ENCODE assay signal across 8 cellular contexts in the genomic region with DNA sequence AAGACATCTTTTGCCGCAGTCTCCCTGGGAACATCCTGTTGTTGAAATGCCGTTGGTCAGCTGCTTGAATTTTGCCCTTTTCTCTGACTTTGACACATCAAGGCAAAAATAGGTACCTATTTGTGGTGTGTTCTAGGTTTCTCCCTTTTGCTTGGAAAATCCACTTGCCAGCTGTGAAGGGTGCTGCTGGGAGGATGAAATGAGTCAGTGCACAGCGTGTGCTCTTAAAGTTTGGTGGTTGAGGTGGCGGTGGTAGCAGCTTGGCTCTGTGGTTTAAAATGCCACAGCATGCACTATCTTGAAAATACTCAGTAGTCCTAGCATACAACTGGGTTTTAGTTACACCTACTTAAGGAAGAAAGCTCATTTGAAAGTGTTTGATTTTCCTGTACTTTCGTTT.
DNase-seq lines count a peak whose midpoint lies in the region; ATAC-seq, FAIRE-seq and TF ChIP-seq lines count a peak whose summit lies in the region.

No MANE protein-coding gene starts in this region.

- no peak overlapping the region for H4K91ac ChIP-seq in mesenchymal stem cell (ENCODE audit: low read length)

- H2BK5ac ChIP-seq in mesenchymal stem cell (ENCODE audit: low read depth, low read length, poor library complexity, severe bottlenecking) = no peak overlapping the region

- no peak for TF ChIP-seq POLR2A in K562 (conservative IDR thresholded peaks at IDR 0.05)

- H3K27ac Mint-ChIP-seq in HFFc6 = peak overlapping the region; percentile 73

- H3K27me3 Mint-ChIP-seq in HFFc6 (ENCODE audit: insufficient read depth) = no peaks in the 10 kb centered on the region; the same call in 1 of the 2 replicates

- no peak overlapping the region for H3K23ac ChIP-seq in mesenchymal stem cell (ENCODE audit: low read length in 2 of 2)

- H4K20me1 ChIP-seq in K562 (replicated peaks; ENCODE audit: control insufficient read depth, insufficient read depth, low read length) = no peaks in the 10 kb centered on the region

- H3K9me1 ChIP-seq in K562 (ENCODE audit: control insufficient read depth, insufficient read depth, low read length) = no peaks in the 10 kb centered on the region

- no peak overlapping the region for H3K18ac ChIP-seq in mesenchymal stem cell (ENCODE audit: low read depth in 1 of 2, low read length in 2 of 2)

- H3K27me3 ChIP-seq in K562 (ENCODE audit: control insufficient read depth in 2 of 2, insufficient read depth in 2 of 2, low read length in 2 of 2) (no peaks in the 10 kb centered on the region), mesenchymal stem cell (ENCODE audit: control insufficient read depth in 1 of 2, insufficient read depth in 1 of 2, low read length in 2 of 2) (no peaks in the 10 kb centered on the region), colonic mucosa (no peaks in the 10 kb centered on the region)

- no peak overlapping the region for H3K4ac ChIP-seq in mesenchymal stem cell (ENCODE audit: low read depth in 1 of 2, low read length in 2 of 2)

- H2BK120ac ChIP-seq in mesenchymal stem cell (ENCODE audit: low read depth, low read length) = no peak overlapping the region

- no peak overlapping the region for H3K4me3 ChIP-seq in K562
- H3K4me3 ChIP-seq in mesenchymal stem cell (ENCODE audit: insufficient read depth in 1 of 2, low read depth in 1 of 2, low read length in 2 of 2) = no peak overlapping the region
- no peak overlapping the region for H3K4me3 ChIP-seq in colonic mucosa

- no peak overlapping the region for H2AK5ac ChIP-seq in mesenchymal stem cell (ENCODE audit: low read length, severe bottlenecking)

- peaks cover 10% of the 10 kb centered on the region for H3K9me3 ChIP-seq in K562 (replicated peaks; ENCODE audit: control insufficient read depth, insufficient read depth, low read depth, low read length)
- H3K9me3 ChIP-seq in mesenchymal stem cell (ENCODE audit: control insufficient read depth, low read length) = no peaks in the 10 kb centered on the region
- no peaks in the 10 kb centered on the region for H3K9me3 ChIP-seq in colonic mucosa

- H2AFZ ChIP-seq in K562 (ENCODE audit: low read depth, low read length) (peak overlapping the region; percentile 9), mesenchymal stem cell (ENCODE audit: low read depth, low read length) (no peak overlapping the region)

- no peaks in the 10 kb centered on the region for H3K9me3 Mint-ChIP-seq in HFFc6

- WGBS in K562 (ENCODE audit: insufficient coverage, low coverage, missing lambda C conversion rate) = 21% methylated on average over 5 of the region's 5 CpGs
- 29% methylated on average over 4 of the region's 5 CpGs for WGBS in mesenchymal stem cell

- in situ Hi-C loops in K562 (cut with MboI) = no loop called here

- TF ChIP-seq CTCF in HFFc6 (IDR thresholded peaks at IDR 0.05) (no peak), K562 (IDR thresholded peaks at IDR 0.05 in 2 of 3, conservative IDR thresholded peaks at IDR 0.05 in 1 of 3; ENCODE audit: insufficient read depth in 2 of 3, low read depth in 1 of 3, low read length in 3 of 3) (no peak), colonic mucosa (IDR thresholded peaks at IDR 0.05) (no peak)

- H3K9ac ChIP-seq in K562 (ENCODE audit: insufficient read depth in 1 of 2, low read depth in 2 of 2, low read length in 2 of 2) (peak overlapping the region; percentile 7 to 59; a peak in 3 of 4 replicates), mesenchymal stem cell (ENCODE audit: low read length) (no peak overlapping the region), colonic mucosa (ENCODE audit: low read depth in 2 of 2, low read length in 2 of 2) (no peak overlapping the region)

- no peak overlapping the region for H2BK15ac ChIP-seq in mesenchymal stem cell (ENCODE audit: low read depth, poor library complexity, severe bottlenecking)

- no peak overlapping the region for H2BK12ac ChIP-seq in mesenchymal stem cell (ENCODE audit: low read length in 2 of 2)

- H3K4me2 ChIP-seq in K562 (ENCODE audit: insufficient read depth, low read length) (peak overlapping the region; percentile 70), mesenchymal stem cell (ENCODE audit: low read length, poor library complexity, severe bottlenecking) (no peak overlapping the region)

- H3K36me3 ChIP-seq in K562 (ENCODE audit: control insufficient read depth, insufficient read depth, low read length) (peaks cover 54% of the 10 kb centered on the region), mesenchymal stem cell (ENCODE audit: control insufficient read depth in 1 of 2, insufficient read depth in 2 of 2, low read depth in 1 of 2, low read length in 2 of 2) (peaks cover 4 to 14% of the 10 kb centered on the region in 2 experiments), colonic mucosa (no peaks in the 10 kb centered on the region)

- no peak for TF ChIP-seq RAD21 in K562 (CRISPR knock-in tag; conservative IDR thresholded peaks at IDR 0.05 in 1 of 2, IDR thresholded peaks at IDR 0.05 in 1 of 2)

- CTCF ChIA-PET in K562 (lab: Yijun Ruan, JAX; ENCODE audit: low intra/inter-chr PET ratio) = no interaction called here

- DNase-seq in HFFc6 (peak; percentile 62), T-helper 2 cell (peak in 3 of 5 experiments; percentile 42 to 88 (median 47)), K562 (ENCODE audit: extremely low read depth in 1 of 4, low spot score in 3 of 4) (peak in 2 of 4 experiments; percentile 36 to 74), mesenchymal stem cell (peak; percentile 55), colonic mucosa (no peak), NCI-H2081 (lab: John Stamatoyannopoulos, UW) (no peak)
- DNase-seq in stimulated activated naive CD4-positive, alpha-beta T cell treated with Interleukin-2 at 50 U/mL for 16 hours (lab: John Stamatoyannopoulos, UW) = peak; percentile 68

- peaks cover 63% of the 10 kb centered on the region for H3K4me1 Mint-ChIP-seq in HFFc6 (ENCODE audit: low read depth)

- H3K36me3 Mint-ChIP-seq in HFFc6 (ENCODE audit: low read depth) = peaks cover 15% of the 10 kb centered on the region

- peaks cover 3% of the 10 kb centered on the region for H3K79me1 ChIP-seq in mesenchymal stem cell (replicated peaks; ENCODE audit: low read length, poor library complexity, severe bottlenecking)

- FAIRE-seq in K562 (lab: Jason Lieb, UNC) = peak; percentile 37

- H4K8ac ChIP-seq in mesenchymal stem cell (ENCODE audit: low read length) = no peak overlapping the region

- TSS peak; percentile 52 for BruUV-seq in K562 (replicated peaks; lab: Mats Ljungman, UMichigan)

- H3K4me3 Mint-ChIP-seq in HFFc6 = peak overlapping the region; percentile 11; the same call in 1 of the 2 replicates

- no peak for TF ChIP-seq EP300 in K562 (IDR thresholded peaks at IDR 0.05; ENCODE audit: low read length)

- H3K27ac ChIP-seq in K562 (ENCODE audit: extremely low read depth, low read depth, low read length) (peak overlapping the region; percentile 70), mesenchymal stem cell (ENCODE audit: low read length, poor library complexity, severe bottlenecking) (peak overlapping the region; percentile 11), colonic mucosa (no peak overlapping the region)

- ATAC-seq in K562 = peak; percentile 46
- no peak for ATAC-seq in GM18502 (IDR thresholded peaks at IDR 0.05; ENCODE audit: poor library complexity, unreplicated experiment)

- H3K14ac ChIP-seq in mesenchymal stem cell (ENCODE audit: low read length in 2 of 2) = no peak overlapping the region

- peaks cover 32% of the 10 kb centered on the region for H3K79me2 ChIP-seq in K562 (ENCODE audit: control insufficient read depth, insufficient read depth, low read length)

- POLR2A ChIA-PET in K562 (lab: Yijun Ruan, JAX) = interaction anchor here (0.6 to 1.9 kb wide), 7 partner anchors 10 to 236 kb away, joined by 3 to 14 read pairs (median 4); no protein-coding TSS in a partner anchor

- peaks cover 28 to 70% of the 10 kb centered on the region in 2 experiments for H3K4me1 ChIP-seq in K562 (replicated peaks in 1 of 2; ENCODE audit: control insufficient read depth in 2 of 2, insufficient read depth in 2 of 2, low read length in 2 of 2)
- H3K4me1 ChIP-seq in mesenchymal stem cell (ENCODE audit: control insufficient read depth, insufficient read depth, low read depth, low read length) = peaks cover 18% of the 10 kb centered on the region
- H3K4me1 ChIP-seq in colonic mucosa = peaks cover 7% of the 10 kb centered on the region

- intact Hi-C loops in K562 (cut with micrococcal nuclease) (no loop called here), colonic mucosa (cut with DNase I) (no loop called here)

TF ChIP-seq in K562, 482 proteins besides CTCF, POLR2A, EP300 and RAD21 (continues in another document):
- TF ChIP-seq, protein P1, sequence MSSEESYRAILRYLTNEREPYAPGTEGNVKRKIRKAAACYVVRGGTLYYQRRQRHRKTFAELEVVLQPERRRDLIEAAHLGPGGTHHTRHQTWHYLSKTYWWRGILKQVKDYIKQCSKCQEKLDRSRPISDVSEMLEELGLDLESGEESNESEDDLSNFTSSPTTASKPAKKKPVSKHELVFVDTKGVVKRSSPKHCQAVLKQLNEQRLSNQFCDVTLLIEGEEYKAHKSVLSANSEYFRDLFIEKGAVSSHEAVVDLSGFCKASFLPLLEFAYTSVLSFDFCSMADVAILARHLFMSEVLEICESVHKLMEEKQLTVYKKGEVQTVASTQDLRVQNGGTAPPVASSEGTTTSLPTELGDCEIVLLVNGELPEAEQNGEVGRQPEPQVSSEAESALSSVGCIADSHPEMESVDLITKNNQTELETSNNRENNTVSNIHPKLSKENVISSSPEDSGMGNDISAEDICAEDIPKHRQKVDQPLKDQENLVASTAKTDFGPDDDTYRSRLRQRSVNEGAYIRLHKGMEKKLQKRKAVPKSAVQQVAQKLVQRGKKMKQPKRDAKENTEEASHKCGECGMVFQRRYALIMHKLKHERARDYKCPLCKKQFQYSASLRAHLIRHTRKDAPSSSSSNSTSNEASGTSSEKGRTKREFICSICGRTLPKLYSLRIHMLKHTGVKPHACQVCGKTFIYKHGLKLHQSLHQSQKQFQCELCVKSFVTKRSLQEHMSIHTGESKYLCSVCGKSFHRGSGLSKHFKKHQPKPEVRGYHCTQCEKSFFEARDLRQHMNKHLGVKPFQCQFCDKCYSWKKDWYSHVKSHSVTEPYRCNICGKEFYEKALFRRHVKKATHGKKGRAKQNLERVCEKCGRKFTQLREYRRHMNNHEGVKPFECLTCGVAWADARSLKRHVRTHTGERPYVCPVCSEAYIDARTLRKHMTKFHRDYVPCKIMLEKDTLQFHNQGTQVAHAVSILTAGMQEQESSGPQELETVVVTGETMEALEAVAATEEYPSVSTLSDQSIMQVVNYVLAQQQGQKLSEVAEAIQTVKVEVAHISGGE (CRISPR knock-in tag; IDR thresholded peaks at IDR 0.05) = peak in 1 of 3 experiments; percentile 24; a peak in 1 of 6 replicates
- TF ChIP-seq NFYB (IDR thresholded peaks at IDR 0.05; ENCODE audit: extremely low read depth, insufficient read length) (no peak), ETV6 (IDR thresholded peaks at IDR 0.05; ENCODE audit: borderline replicate concordance in 1 of 2, low read depth in 2 of 2, low read length in 1 of 2) (no peak), ETV6 (CRISPR knock-in tag; IDR thresholded peaks at IDR 0.05; ENCODE audit: borderline replicate concordance) (no peak), NBN (IDR thresholded peaks at IDR 0.05; ENCODE audit: low read depth) (no peak), ZKSCAN3 (CRISPR knock-in tag; IDR thresholded peaks at IDR 0.05) (no peak), MAFK (IDR thresholded peaks at IDR 0.05; ENCODE audit: low read length) (no peak)

Comparison
In these comparisons a context has a peak if more than half of its experiments do, and no peak if none do; other contexts are left out.
1. DNase-seq: peak in HFFc6 (single experiment), T-helper 2 cell (3 of 5), mesenchymal stem cell (single experiment) and stimulated activated naive CD4-positive, alpha-beta T cell treated with Interleukin-2 at 50 U/mL for 16 hours (single experiment); none in colonic mucosa (single experiment) and NCI-H2081 (0 of 2).
2. H3K9ac ChIP-seq: peak in K562 (2 of 2); none in mesenchymal stem cell (single experiment) and colonic mucosa (0 of 2).